2 cellular contexts compared by ENCODE assay signal in genomic region chr7:22153427-22154106, GRCh38.
TF ChIP-seq lines count a peak whose summit lies in the region.

No MANE protein-coding gene starts in this region.

TF ChIP-seq in H1, 55 proteins besides CTCF, POLR2A, EP300 and RAD21 (continued from another document):
- TF ChIP-seq SP1 (IDR thresholded peaks at IDR 0.05; ENCODE audit: low read depth, low read length), result 0 out of 2 replicates have a peak, but pooled peaks have one; percentile 26
- no peak for TF ChIP-seq EZH2 (IDR thresholded peaks at IDR 0.05; ENCODE audit: low read depth, low read length, severe bottlenecking)
- TF ChIP-seq NANOG (IDR thresholded peaks at IDR 0.05; ENCODE audit: insufficient read depth, low read depth, low read length, poor library complexity, severe bottlenecking), result peak; percentile 46

TF ChIP-seq in neural cell, 6 proteins besides CTCF, POLR2A, EP300 and RAD21 (continued from another document):
- TF ChIP-seq REST (IDR thresholded peaks at IDR 0.05; ENCODE audit: borderline replicate concordance) (no peak), EZH2 (IDR thresholded peaks at IDR 0.05; ENCODE audit: borderline replicate concordance, insufficient read depth, low read length, poor library complexity, severe bottlenecking) (no peak), POLR2AphosphoS5 (IDR thresholded peaks at IDR 0.05) (no peak), MXI1 (conservative IDR thresholded peaks at IDR 0.05; ENCODE audit: poor library complexity, severe bottlenecking) (no peak)
